Comparison of ENCODE assay signal across 32 cellular contexts in genomic region chr4:86101841-86102240, GRCh38.
"Had no signal": no experiment of that assay in that cellular context is flagged by ENCODE, and none has a peak within 500 bp of the region (broad histone marks: within the 10 kb centered on the region; RNA-seq: fewer than 3 reads in every experiment).

No MANE protein-coding gene starts in this region.

- H3K36me3 Mint-ChIP-seq: activated CD4-positive, alpha-beta memory T cell treated with anti-CD3 and anti-CD28 coated beads for 36 hours; activated CD8-positive, alpha-beta memory T cell treated with anti-CD3 and anti-CD28 coated beads, Interleukin-2, amount 10 ng/mL, durations not matched to agents 7 days and 5 days; activated naive CD4-positive, alpha-beta T cell treated with anti-CD3 and anti-CD28 coated beads, Interleukin-2, amount 10 ng/mL, durations not matched to agents 7 days and 5 days; activated naive CD4-positive, alpha-beta T cell treated with anti-CD3 and anti-CD28 coated beads, Interleukin-2, amount 50 U/mL, for 72 hours; activated naive CD8-positive, alpha-beta T cell treated with anti-CD3 and anti-CD28 coated beads, Interleukin-2, amount 10 ng/mL, durations not matched to agents 7 days and 5 days had no signal

- DNase-seq: activated CD4-positive, alpha-beta memory T cell treated with anti-CD3 and anti-CD28 coated beads for 36 hours; activated CD4-positive, alpha-beta T cell treated with anti-CD3 and anti-CD28 coated beads for 36 hours; activated CD4-positive, alpha-beta T cell treated with anti-CD3 and anti-CD28 coated beads, Interleukin-2, amount 10 ng/mL, durations not matched to agents 24 days and 14 days; activated CD4-positive, CD25-positive, alpha-beta regulatory T cell; activated CD4-positive, CD25-positive, alpha-beta regulatory T cell treated with anti-CD3 and anti-CD28 coated beads, Interleukin-2, amount 50 U/mL, for 72 hours; activated CD8-positive, alpha-beta memory T cell treated with anti-CD3 and anti-CD28 coated beads, Interleukin-2, amount 10 ng/mL, durations not matched to agents 7 days and 5 days; activated CD8-positive, alpha-beta memory T cell treated with anti-CD3 and anti-CD28 coated beads, Interleukin-2, amount 50 U/mL, for 4 hours; activated CD8-positive, alpha-beta T cell treated with anti-CD3 and anti-CD28 coated beads, Interleukin-2, amount 10 ng/mL, durations not matched to agents 7 days and 5 days; activated gamma-delta T cell; activated naive CD4-positive, alpha-beta T cell; activated naive CD4-positive, alpha-beta T cell treated with anti-CD3 and anti-CD28 coated beads, Interleukin-2, amount 10 ng/mL, durations not matched to agents 7 days and 5 days; activated naive CD8-positive, alpha-beta T cell treated with anti-CD3 and anti-CD28 coated beads, Interleukin-2, amount 10 ng/mL, durations not matched to agents 7 days and 5 days; activated T-cell treated with anti-CD3 and anti-CD28 coated beads, Interleukin-2, amount 50 U/mL, for 1 hour; activated T-cell treated with anti-CD3 and anti-CD28 coated beads, Interleukin-2, amount 50 U/mL, for 72 hours; central memory CD4-positive, alpha-beta T cell; cerebellar nuclear complex; colonic mucosa; effector CD4-positive, alpha-beta T cell; effector memory CD8-positive, alpha-beta T cell; esophagus squamous epithelium; foreskin fibroblast; glutamatergic neuron; heart left ventricle; T-helper 1 cell; T-helper 17 cell; T1000 had no signal

- H3K9me3 ChIP-seq: ascending aorta, breast epithelium, colonic mucosa, esophagus squamous epithelium, heart left ventricle had no signal

- H3K27ac ChIP-seq: ascending aorta, breast epithelium, cardiac muscle cell, colonic mucosa, esophagus squamous epithelium, heart left ventricle had no signal

- ATAC-seq: activated CD4-positive, alpha-beta T cell treated with anti-CD3 and anti-CD28 coated beads for 36 hours; activated CD8-positive, alpha-beta memory T cell treated with anti-CD3 and anti-CD28 coated beads, Interleukin-2, amount 10 ng/mL, durations not matched to agents 7 days and 5 days; activated CD8-positive, alpha-beta T cell treated with anti-CD3 and anti-CD28 coated beads, Interleukin-2, amount 10 ng/mL, durations not matched to agents 7 days and 5 days; activated naive CD4-positive, alpha-beta T cell treated with anti-CD3 and anti-CD28 coated beads, Interleukin-2, amount 50 U/mL, for 72 hours; activated T-cell treated with anti-CD3 and anti-CD28 coated beads, Interleukin-2, amount 50 U/mL, for 72 hours; effector memory CD8-positive, alpha-beta T cell; heart left ventricle; T-helper 17 cell had no signal

- H3K4me3 ChIP-seq: ascending aorta, breast epithelium, cardiac muscle cell, colonic mucosa, esophagus squamous epithelium, heart left ventricle had no signal

- H3K27ac Mint-ChIP-seq: activated CD4-positive, alpha-beta memory T cell treated with anti-CD3 and anti-CD28 coated beads for 36 hours; activated CD4-positive, alpha-beta T cell treated with anti-CD3 and anti-CD28 coated beads for 36 hours; activated CD4-positive, alpha-beta T cell treated with anti-CD3 and anti-CD28 coated beads, Interleukin-2, amount 10 ng/mL, durations not matched to agents 24 days and 14 days; activated CD8-positive, alpha-beta memory T cell treated with anti-CD3 and anti-CD28 coated beads, Interleukin-2, amount 10 ng/mL, durations not matched to agents 7 days and 5 days; activated CD8-positive, alpha-beta T cell treated with anti-CD3 and anti-CD28 coated beads, Interleukin-2, amount 10 ng/mL, durations not matched to agents 7 days and 5 days; activated naive CD4-positive, alpha-beta T cell treated with anti-CD3 and anti-CD28 coated beads, Interleukin-2, amount 10 ng/mL, durations not matched to agents 7 days and 5 days; activated naive CD4-positive, alpha-beta T cell treated with anti-CD3 and anti-CD28 coated beads, Interleukin-2, amount 50 U/mL, for 72 hours; activated naive CD8-positive, alpha-beta T cell treated with anti-CD3 and anti-CD28 coated beads, Interleukin-2, amount 10 ng/mL, durations not matched to agents 7 days and 5 days; activated T-cell treated with anti-CD3 and anti-CD28 coated beads, Interleukin-2, amount 50 U/mL, for 72 hours; effector memory CD8-positive, alpha-beta T cell; T-helper 17 cell; T-helper 2 cell treated with Interferon-gamma antibody and Interleukin-4, amounts not matched to agents 5 μg/mL and 100 μg/mL, for 36 hours had no signal

- H3K4me1 Mint-ChIP-seq: activated CD4-positive, alpha-beta T cell treated with anti-CD3 and anti-CD28 coated beads for 36 hours; activated CD4-positive, alpha-beta T cell treated with anti-CD3 and anti-CD28 coated beads, Interleukin-2, amount 10 ng/mL, durations not matched to agents 24 days and 14 days; activated CD8-positive, alpha-beta memory T cell treated with anti-CD3 and anti-CD28 coated beads, Interleukin-2, amount 10 ng/mL, durations not matched to agents 7 days and 5 days; activated naive CD4-positive, alpha-beta T cell treated with anti-CD3 and anti-CD28 coated beads, Interleukin-2, amount 10 ng/mL, durations not matched to agents 7 days and 5 days; activated naive CD8-positive, alpha-beta T cell treated with anti-CD3 and anti-CD28 coated beads, Interleukin-2, amount 10 ng/mL, durations not matched to agents 7 days and 5 days; T-helper 17 cell had no signal

- H3K27me3 Mint-ChIP-seq: activated CD4-positive, alpha-beta memory T cell treated with anti-CD3 and anti-CD28 coated beads for 36 hours; activated CD4-positive, alpha-beta T cell treated with anti-CD3 and anti-CD28 coated beads for 36 hours; activated CD4-positive, alpha-beta T cell treated with anti-CD3 and anti-CD28 coated beads, Interleukin-2, amount 10 ng/mL, durations not matched to agents 24 days and 14 days; activated CD8-positive, alpha-beta memory T cell treated with anti-CD3 and anti-CD28 coated beads, Interleukin-2, amount 10 ng/mL, durations not matched to agents 7 days and 5 days; activated naive CD4-positive, alpha-beta T cell treated with anti-CD3 and anti-CD28 coated beads, Interleukin-2, amount 10 ng/mL, durations not matched to agents 7 days and 5 days; activated naive CD8-positive, alpha-beta T cell treated with anti-CD3 and anti-CD28 coated beads, Interleukin-2, amount 10 ng/mL, durations not matched to agents 7 days and 5 days; brain; effector memory CD8-positive, alpha-beta T cell; T-helper 17 cell had no signal

- H3K27me3 ChIP-seq: ascending aorta, breast epithelium, cardiac muscle cell, colonic mucosa, esophagus squamous epithelium, heart left ventricle had no signal

- H3K36me3 ChIP-seq: ascending aorta, breast epithelium, cardiac muscle cell, colonic mucosa, esophagus squamous epithelium, heart left ventricle had no signal

- H3K9me3 Mint-ChIP-seq: activated CD4-positive, alpha-beta T cell treated with anti-CD3 and anti-CD28 coated beads, Interleukin-2, amount 10 ng/mL, durations not matched to agents 24 days and 14 days; activated naive CD4-positive, alpha-beta T cell treated with anti-CD3 and anti-CD28 coated beads, Interleukin-2, amount 10 ng/mL, durations not matched to agents 7 days and 5 days; activated naive CD8-positive, alpha-beta T cell treated with anti-CD3 and anti-CD28 coated beads, Interleukin-2, amount 10 ng/mL, durations not matched to agents 7 days and 5 days; activated T-cell treated with anti-CD3 and anti-CD28 coated beads, Interleukin-2, amount 50 U/mL, for 72 hours; brain; T-helper 2 cell treated with Interferon-gamma antibody and Interleukin-4, amounts not matched to agents 5 μg/mL and 100 μg/mL, for 36 hours had no signal

- H3K4me1 ChIP-seq: ascending aorta, breast epithelium, colonic mucosa, esophagus squamous epithelium, heart left ventricle had no signal

- H3K4me3 Mint-ChIP-seq: activated CD4-positive, alpha-beta memory T cell treated with anti-CD3 and anti-CD28 coated beads for 36 hours; activated CD4-positive, alpha-beta T cell treated with anti-CD3 and anti-CD28 coated beads for 36 hours; activated CD4-positive, alpha-beta T cell treated with anti-CD3 and anti-CD28 coated beads, Interleukin-2, amount 10 ng/mL, durations not matched to agents 24 days and 14 days; activated CD8-positive, alpha-beta memory T cell treated with anti-CD3 and anti-CD28 coated beads, Interleukin-2, amount 10 ng/mL, durations not matched to agents 7 days and 5 days; activated CD8-positive, alpha-beta T cell treated with anti-CD3 and anti-CD28 coated beads, Interleukin-2, amount 10 ng/mL, durations not matched to agents 7 days and 5 days; activated naive CD4-positive, alpha-beta T cell treated with anti-CD3 and anti-CD28 coated beads, Interleukin-2, amount 10 ng/mL, durations not matched to agents 7 days and 5 days; activated naive CD8-positive, alpha-beta T cell treated with anti-CD3 and anti-CD28 coated beads, Interleukin-2, amount 10 ng/mL, durations not matched to agents 7 days and 5 days; activated T-cell treated with anti-CD3 and anti-CD28 coated beads, Interleukin-2, amount 50 U/mL, for 72 hours; brain; effector memory CD8-positive, alpha-beta T cell; T-helper 17 cell; T-helper 2 cell treated with Interferon-gamma antibody and Interleukin-4, amounts not matched to agents 5 μg/mL and 100 μg/mL, for 36 hours had no signal
